Comparison of ENCODE assay signal across 17 cellular contexts in the genomic region with DNA sequence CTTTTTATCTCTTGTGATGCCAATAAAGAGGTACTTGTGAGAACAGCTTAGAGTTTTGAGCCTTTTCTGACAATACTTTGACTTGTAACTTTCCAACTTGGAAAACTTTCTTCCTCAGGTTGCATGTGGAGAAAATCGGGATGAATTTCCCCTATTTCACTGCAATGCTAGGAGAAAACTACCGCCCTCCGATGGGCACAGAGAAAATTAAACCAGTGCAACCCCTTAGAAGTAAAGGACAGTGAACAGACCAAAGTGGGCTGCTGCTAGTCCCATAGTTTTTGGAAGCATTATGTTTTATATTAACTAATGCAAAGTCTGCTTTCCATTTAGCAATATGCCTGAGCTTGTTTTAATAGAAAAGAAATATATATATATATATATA.
A peak's percentile ranks its signal among the peaks of the same experiment; 100 is the strongest.
DNase-seq lines count a peak whose midpoint lies in the region; ATAC-seq, FAIRE-seq and TF ChIP-seq lines count a peak whose summit lies in the region.
"Had no signal": no experiment of that assay in that cellular context is flagged by ENCODE, and none has a peak within 500 bp of the region (broad histone marks: within the 10 kb centered on the region; RNA-seq: fewer than 3 reads in every experiment).

No MANE protein-coding gene starts in this region.

- H3K4me1 ChIP-seq in cardiac muscle cell (ENCODE audit: low read depth), result peaks cover 8% of the 10 kb centered on the region
- H3K4me1 ChIP-seq in SK-N-SH (ENCODE audit: control insufficient read depth in 1 of 2, insufficient read depth in 2 of 2, low read depth in 1 of 2, low read length in 1 of 2), result no peaks in the 10 kb centered on the region; a peak in 1 of 4 replicates
- H3K4me1 ChIP-seq in pancreas, result no peaks in the 10 kb centered on the region

- no peak for ATAC-seq in Right ventricle myocardium inferior
- ATAC-seq in left colon, result no peak
- no peak for ATAC-seq in pancreas
- no peak for ATAC-seq in HG03045 (IDR thresholded peaks at IDR 0.05; ENCODE audit: unreplicated experiment)
- ATAC-seq: activated CD8-positive, alpha-beta T cell treated with anti-CD3 and anti-CD28 coated beads, Interleukin-2, amount 10 ng/mL, durations not matched to agents 7 days and 5 days; left cardiac atrium; T-helper 17 cell had no signal

- H3K9ac ChIP-seq in SK-N-SH, result no peak overlapping the region

- FAIRE-seq in pancreas (lab: Jason Lieb, UNC), result no peak
- FAIRE-seq: colon, HTR-8/SVneo had no signal

- no peaks in the 10 kb centered on the region for H3K79me2 ChIP-seq in SK-N-SH (ENCODE audit: insufficient read depth)

- peak; percentile 56 for TF ChIP-seq RAD21 in SK-N-SH (IDR thresholded peaks at IDR 0.05; ENCODE audit: low read length)

- H2AFZ ChIP-seq in SK-N-SH (ENCODE audit: low read depth), result peak overlapping the region; percentile 75; the same call in 1 of the 2 replicates

- POLR2A ChIA-PET in SK-N-SH (lab: Yijun Ruan, JAX), result no interaction called here

- H3K36me3 ChIP-seq in cardiac muscle cell (no peaks in the 10 kb centered on the region), SK-N-SH (replicated peaks in 1 of 2; ENCODE audit: control insufficient read depth in 1 of 2, insufficient read depth in 2 of 2, low read length in 1 of 2) (no peaks in the 10 kb centered on the region), pancreas (no peaks in the 10 kb centered on the region)
- H3K36me3 ChIP-seq: neutrophil had no signal

- no peak for TF ChIP-seq EP300 in SK-N-SH (IDR thresholded peaks at IDR 0.05; ENCODE audit: borderline replicate concordance in 1 of 2, low read depth in 1 of 2, low read length in 1 of 2)

- H3K27ac ChIP-seq in cardiac muscle cell, result no peak overlapping the region
- no peak overlapping the region for H3K27ac ChIP-seq in SK-N-SH (ENCODE audit: low read depth in 2 of 2, low read length in 1 of 2)
- H3K27ac ChIP-seq in pancreas, result no peak overlapping the region
- H3K27ac ChIP-seq: neutrophil had no signal

- H3K9me3 ChIP-seq in cardiac muscle cell (ENCODE audit: low read depth), result no peaks in the 10 kb centered on the region
- H3K9me3 ChIP-seq in SK-N-SH, result no peaks in the 10 kb centered on the region
- no peaks in the 10 kb centered on the region for H3K9me3 ChIP-seq in pancreas
- H3K9me3 ChIP-seq: neutrophil had no signal

- peak in 1 of 2 donors; percentile 21 for DNase-seq in cardiac muscle cell (ENCODE audit: low read depth in 1 of 2, low spot score in 1 of 2)
- DNase-seq in Right ventricle myocardium inferior (ENCODE audit: missing footprints), result no peak
- peak; percentile 27 for DNase-seq in SK-N-SH
- DNase-seq in iPS DF 4.7 (ENCODE audit: extremely low read depth, low spot score), result peak; percentile 33
- no peak for DNase-seq in KG1 (lab: John Stamatoyannopoulos, UW)
- DNase-seq in left colon, result no peak
- no peak for DNase-seq in pancreas
- DNase-seq: activated CD8-positive, alpha-beta T cell treated with anti-CD3 and anti-CD28 coated beads, Interleukin-2, amount 10 ng/mL, durations not matched to agents 7 days and 5 days; activated naive CD4-positive, alpha-beta T cell treated with Interleukin-2 at 50 U/mL for 16 hours; left cardiac atrium; NCI-H1436; NK-92 treated with Interleukin-12 subunit alpha and Interleukin-12 subunit beta, amount 100 ng/mL, for 24 hours; T-helper 17 cell had no signal

- H3F3A ChIP-seq in SK-N-SH (replicated peaks; ENCODE audit: insufficient read depth), result no peaks in the 10 kb centered on the region

- H4K20me1 ChIP-seq in SK-N-SH (ENCODE audit: insufficient read depth), result no peaks in the 10 kb centered on the region

- WGBS in SK-N-SH (ENCODE audit: low lambda C conversion rate), result 30% methylated on average over 3 of the region's 3 CpGs
- 2 to 6% methylated on average over 3 of the region's 3 CpGs for WGBS in pancreas, 2 donors

- no peaks in the 10 kb centered on the region for H3K27me3 ChIP-seq in cardiac muscle cell
- no peaks in the 10 kb centered on the region for H3K27me3 ChIP-seq in SK-N-SH (ENCODE audit: insufficient read depth)
- peaks cover 0 to 6% (median 0%) of the 10 kb centered on the region in 4 donors for H3K27me3 ChIP-seq in pancreas

- TF ChIP-seq CTCF in cardiac muscle cell (IDR thresholded peaks at IDR 0.05; ENCODE audit: low read depth, low read length), result peak; percentile 26
- TF ChIP-seq CTCF in SK-N-SH (IDR thresholded peaks at IDR 0.05), result peak; percentile 56
- TF ChIP-seq CTCF in pancreas (IDR thresholded peaks at IDR 0.05), result no peak

- no peaks in the 10 kb centered on the region for H3K9me2 ChIP-seq in SK-N-SH

- H3K4me3 ChIP-seq in cardiac muscle cell (no peak overlapping the region), SK-N-SH (ENCODE audit: low read depth in 2 of 2, low read length in 1 of 2) (no peak overlapping the region), pancreas (no peak overlapping the region)

- CTCF ChIA-PET in SK-N-SH (lab: Yijun Ruan, JAX), result interaction anchor here (0.7 to 2.2 kb wide), 3 partner anchors 10 to 20 kb away, joined by 3 to 15 read pairs (median 5); no protein-coding TSS in a partner anchor

- intact Hi-C loops in Right ventricle myocardium inferior (cut with DNase I) (no loop called here), left colon (cut with DNase I, micrococcal nuclease) (no loop called here), pancreas (cut with DNase I) (no loop called here)

- H3K4me2 ChIP-seq in SK-N-SH, result no peak overlapping the region

TF ChIP-seq in SK-N-SH, 30 proteins besides CTCF, POLR2A, EP300 and RAD21:
- TF ChIP-seq PBX3 (IDR thresholded peaks at IDR 0.05) (no peak), POLR2AphosphoS5 (IDR thresholded peaks at IDR 0.05; ENCODE audit: low read depth, low read length) (no peak), SMC3 (IDR thresholded peaks at IDR 0.05; ENCODE audit: low read depth, low read length) (peak; percentile 40; the same call in 1 of the 2 replicates), FOSL2 (IDR thresholded peaks at IDR 0.05; ENCODE audit: borderline replicate concordance, low read depth) (no peak), NFIC (IDR thresholded peaks at IDR 0.05; ENCODE audit: borderline replicate concordance) (no peak), FOXM1 (IDR thresholded peaks at IDR 0.05; ENCODE audit: low read depth) (no peak), MXI1 (IDR thresholded peaks at IDR 0.05; ENCODE audit: low read depth, low read length) (no peak), USF1 (IDR thresholded peaks at IDR 0.05; ENCODE audit: borderline replicate concordance, low read depth) (no peak)

Comparison
In these comparisons a context has a peak if more than half of its experiments do, and no peak if none do; other contexts are left out.
1. DNase-seq: peak in SK-N-SH (single experiment) and iPS DF 4.7 (single experiment); none in Right ventricle myocardium inferior (single experiment), KG1 (single experiment), left colon (0 of 2) and pancreas (0 of 6).
2. CTCF ChIP-seq: peak in cardiac muscle cell (single experiment) and SK-N-SH (single experiment); none in pancreas (0 of 4).